ENCODE assay signal across 1 cellular context in the genomic region with DNA sequence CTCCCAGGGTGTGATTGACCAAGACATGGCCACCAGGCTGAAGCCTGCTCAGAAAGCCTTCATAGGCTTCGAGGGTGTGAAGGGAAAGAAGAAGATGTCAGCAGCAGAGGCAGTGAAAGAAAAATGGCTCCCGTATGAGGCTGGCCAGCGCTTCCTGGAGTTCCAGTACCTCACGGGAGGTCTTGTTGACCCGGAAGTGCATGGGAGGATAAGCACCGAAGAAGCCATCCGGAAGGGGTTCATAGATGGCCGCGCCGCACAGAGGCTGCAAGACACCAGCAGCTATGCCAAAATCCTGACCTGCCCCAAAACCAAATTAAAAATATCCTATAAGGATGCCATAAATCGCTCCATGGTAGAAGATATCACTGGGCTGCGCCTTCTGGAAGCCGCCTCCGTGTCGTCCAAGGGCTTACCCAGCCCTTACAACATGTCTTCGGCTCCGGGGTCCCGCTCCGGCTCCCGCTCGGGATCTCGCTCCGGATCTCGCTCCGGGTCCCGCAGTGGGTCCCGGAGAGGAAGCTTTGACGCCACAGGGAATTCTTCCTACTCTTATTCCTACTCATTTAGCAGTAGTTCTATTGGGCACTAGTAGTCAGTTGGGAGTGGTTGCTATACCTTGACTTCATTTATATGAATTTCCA.
TF ChIP-seq lines count a peak whose summit lies in the region.

No MANE protein-coding gene starts in this region.

TF ChIP-seq in HepG2, 621 proteins besides CTCF, POLR2A, EP300 and RAD21 (continued from another document and continues in another):
- TF ChIP-seq, protein P1, sequence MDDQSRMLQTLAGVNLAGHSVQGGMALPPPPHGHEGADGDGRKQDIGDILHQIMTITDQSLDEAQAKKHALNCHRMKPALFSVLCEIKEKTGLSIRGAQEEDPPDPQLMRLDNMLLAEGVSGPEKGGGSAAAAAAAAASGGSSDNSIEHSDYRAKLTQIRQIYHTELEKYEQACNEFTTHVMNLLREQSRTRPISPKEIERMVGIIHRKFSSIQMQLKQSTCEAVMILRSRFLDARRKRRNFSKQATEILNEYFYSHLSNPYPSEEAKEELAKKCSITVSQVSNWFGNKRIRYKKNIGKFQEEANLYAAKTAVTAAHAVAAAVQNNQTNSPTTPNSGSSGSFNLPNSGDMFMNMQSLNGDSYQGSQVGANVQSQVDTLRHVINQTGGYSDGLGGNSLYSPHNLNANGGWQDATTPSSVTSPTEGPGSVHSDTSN (CRISPR knock-in tag; IDR thresholded peaks at IDR 0.05; ENCODE audit: borderline replicate concordance) = no peak
- TF ChIP-seq TCF12 (IDR thresholded peaks at IDR 0.05) = no peak
- TF ChIP-seq TCF12 (CRISPR knock-in tag; IDR thresholded peaks at IDR 0.05) = no peak
- no peak for TF ChIP-seq JUN (CRISPR knock-in tag; IDR thresholded peaks at IDR 0.05)
- no peak for TF ChIP-seq TEAD2 (CRISPR knock-in tag; IDR thresholded peaks at IDR 0.05)
- TF ChIP-seq MAF1 (CRISPR knock-in tag; IDR thresholded peaks at IDR 0.05; ENCODE audit: borderline replicate concordance) = no peak
- TF ChIP-seq, protein P2, sequence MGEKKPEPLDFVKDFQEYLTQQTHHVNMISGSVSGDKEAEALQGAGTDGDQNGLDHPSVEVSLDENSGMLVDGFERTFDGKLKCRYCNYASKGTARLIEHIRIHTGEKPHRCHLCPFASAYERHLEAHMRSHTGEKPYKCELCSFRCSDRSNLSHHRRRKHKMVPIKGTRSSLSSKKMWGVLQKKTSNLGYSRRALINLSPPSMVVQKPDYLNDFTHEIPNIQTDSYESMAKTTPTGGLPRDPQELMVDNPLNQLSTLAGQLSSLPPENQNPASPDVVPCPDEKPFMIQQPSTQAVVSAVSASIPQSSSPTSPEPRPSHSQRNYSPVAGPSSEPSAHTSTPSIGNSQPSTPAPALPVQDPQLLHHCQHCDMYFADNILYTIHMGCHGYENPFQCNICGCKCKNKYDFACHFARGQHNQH (CRISPR knock-in tag; IDR thresholded peaks at IDR 0.05) = no peak
- no peak for TF ChIP-seq ZNF674 (CRISPR knock-in tag; IDR thresholded peaks at IDR 0.05; ENCODE audit: low read depth)
- TF ChIP-seq SP1 (IDR thresholded peaks at IDR 0.05) = no peak
- no peak for TF ChIP-seq SP1 (CRISPR knock-in tag; IDR thresholded peaks at IDR 0.05)
- no peak for TF ChIP-seq ZBTB10 (CRISPR knock-in tag; IDR thresholded peaks at IDR 0.05; ENCODE audit: borderline replicate concordance)
- TF ChIP-seq PHB2 (IDR thresholded peaks at IDR 0.05; ENCODE audit: partially characterized antibody) = no peak
- no peak for TF ChIP-seq KAT8 (CRISPR knock-in tag; IDR thresholded peaks at IDR 0.05)
- TF ChIP-seq KLF12 (CRISPR knock-in tag; IDR thresholded peaks at IDR 0.05; ENCODE audit: borderline replicate concordance) = no peak
- TF ChIP-seq ZNF816 (CRISPR knock-in tag; IDR thresholded peaks at IDR 0.05; ENCODE audit: borderline replicate concordance) = 0 out of 2 replicates have a peak, but pooled peaks have one; percentile 46
- no peak for TF ChIP-seq ZNF333 (CRISPR knock-in tag; IDR thresholded peaks at IDR 0.05; ENCODE audit: borderline replicate concordance)
- TF ChIP-seq TBP (CRISPR knock-in tag; IDR thresholded peaks at IDR 0.05) = no peak
- no peak for TF ChIP-seq FIP1L1 (IDR thresholded peaks at IDR 0.05; ENCODE audit: borderline replicate concordance, insufficient read depth, low read depth, low read length)
- TF ChIP-seq, protein P3, sequence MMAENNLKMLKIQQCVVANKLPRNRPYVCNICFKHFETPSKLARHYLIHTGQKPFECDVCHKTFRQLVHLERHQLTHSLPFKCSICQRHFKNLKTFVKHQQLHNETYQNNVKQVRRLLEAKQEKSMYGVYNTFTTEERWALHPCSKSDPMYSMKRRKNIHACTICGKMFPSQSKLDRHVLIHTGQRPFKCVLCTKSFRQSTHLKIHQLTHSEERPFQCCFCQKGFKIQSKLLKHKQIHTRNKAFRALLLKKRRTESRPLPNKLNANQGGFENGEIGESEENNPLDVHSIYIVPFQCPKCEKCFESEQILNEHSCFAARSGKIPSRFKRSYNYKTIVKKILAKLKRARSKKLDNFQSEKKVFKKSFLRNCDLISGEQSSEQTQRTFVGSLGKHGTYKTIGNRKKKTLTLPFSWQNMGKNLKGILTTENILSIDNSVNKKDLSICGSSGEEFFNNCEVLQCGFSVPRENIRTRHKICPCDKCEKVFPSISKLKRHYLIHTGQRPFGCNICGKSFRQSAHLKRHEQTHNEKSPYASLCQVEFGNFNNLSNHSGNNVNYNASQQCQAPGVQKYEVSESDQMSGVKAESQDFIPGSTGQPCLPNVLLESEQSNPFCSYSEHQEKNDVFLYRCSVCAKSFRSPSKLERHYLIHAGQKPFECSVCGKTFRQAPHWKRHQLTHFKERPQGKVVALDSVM (CRISPR knock-in tag; IDR thresholded peaks at IDR 0.05) = no peak
- no peak for TF ChIP-seq KLF15 (CRISPR knock-in tag; IDR thresholded peaks at IDR 0.05; ENCODE audit: borderline replicate concordance)
- no peak for TF ChIP-seq REPIN1 (CRISPR knock-in tag; IDR thresholded peaks at IDR 0.05; ENCODE audit: borderline replicate concordance, low read depth)
- TF ChIP-seq TARDBP (CRISPR knock-in tag; IDR thresholded peaks at IDR 0.05) = no peak
- no peak for TF ChIP-seq ZSCAN30 (CRISPR knock-in tag; IDR thresholded peaks at IDR 0.05)
- TF ChIP-seq, protein P4, sequence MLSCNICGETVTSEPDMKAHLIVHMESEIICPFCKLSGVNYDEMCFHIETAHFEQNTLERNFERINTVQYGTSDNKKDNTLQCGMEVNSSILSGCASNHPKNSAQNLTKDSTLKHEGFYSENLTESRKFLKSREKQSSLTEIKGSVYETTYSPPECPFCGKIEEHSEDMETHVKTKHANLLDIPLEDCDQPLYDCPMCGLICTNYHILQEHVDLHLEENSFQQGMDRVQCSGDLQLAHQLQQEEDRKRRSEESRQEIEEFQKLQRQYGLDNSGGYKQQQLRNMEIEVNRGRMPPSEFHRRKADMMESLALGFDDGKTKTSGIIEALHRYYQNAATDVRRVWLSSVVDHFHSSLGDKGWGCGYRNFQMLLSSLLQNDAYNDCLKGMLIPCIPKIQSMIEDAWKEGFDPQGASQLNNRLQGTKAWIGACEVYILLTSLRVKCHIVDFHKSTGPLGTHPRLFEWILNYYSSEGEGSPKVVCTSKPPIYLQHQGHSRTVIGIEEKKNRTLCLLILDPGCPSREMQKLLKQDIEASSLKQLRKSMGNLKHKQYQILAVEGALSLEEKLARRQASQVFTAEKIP (CRISPR knock-in tag; IDR thresholded peaks at IDR 0.05; ENCODE audit: borderline replicate concordance) = no peak
- TF ChIP-seq ADNP (CRISPR knock-in tag; IDR thresholded peaks at IDR 0.05) = no peak
- peak; percentile 88 for TF ChIP-seq AGO2 (optimal IDR thresholded peaks at IDR 0.05; ENCODE audit: low read depth, low read length)
- TF ChIP-seq KAT2B (IDR thresholded peaks at IDR 0.05; ENCODE audit: borderline replicate concordance, low read depth, low read length) = no peak
- TF ChIP-seq JDP2 (CRISPR knock-in tag; IDR thresholded peaks at IDR 0.05; ENCODE audit: borderline replicate concordance) = no peak
- TF ChIP-seq NFAT5 (CRISPR knock-in tag; IDR thresholded peaks at IDR 0.05) = no peak
- peak; percentile 43 for TF ChIP-seq POLR2G (IDR thresholded peaks at IDR 0.05; ENCODE audit: low read depth, low read length)
- no peak for TF ChIP-seq KDM3A (CRISPR knock-in tag; IDR thresholded peaks at IDR 0.05; ENCODE audit: low read depth)
- TF ChIP-seq ATF4 (CRISPR knock-in tag; IDR thresholded peaks at IDR 0.05) = no peak
- no peak for TF ChIP-seq UBTF (CRISPR knock-in tag; IDR thresholded peaks at IDR 0.05)
- no peak for TF ChIP-seq ZNF781 (CRISPR knock-in tag; IDR thresholded peaks at IDR 0.05; ENCODE audit: borderline replicate concordance, not compliant biosample characterization)
- TF ChIP-seq TFAP4 (IDR thresholded peaks at IDR 0.05; ENCODE audit: borderline replicate concordance, low read depth) = no peak
- TF ChIP-seq, protein P5, sequence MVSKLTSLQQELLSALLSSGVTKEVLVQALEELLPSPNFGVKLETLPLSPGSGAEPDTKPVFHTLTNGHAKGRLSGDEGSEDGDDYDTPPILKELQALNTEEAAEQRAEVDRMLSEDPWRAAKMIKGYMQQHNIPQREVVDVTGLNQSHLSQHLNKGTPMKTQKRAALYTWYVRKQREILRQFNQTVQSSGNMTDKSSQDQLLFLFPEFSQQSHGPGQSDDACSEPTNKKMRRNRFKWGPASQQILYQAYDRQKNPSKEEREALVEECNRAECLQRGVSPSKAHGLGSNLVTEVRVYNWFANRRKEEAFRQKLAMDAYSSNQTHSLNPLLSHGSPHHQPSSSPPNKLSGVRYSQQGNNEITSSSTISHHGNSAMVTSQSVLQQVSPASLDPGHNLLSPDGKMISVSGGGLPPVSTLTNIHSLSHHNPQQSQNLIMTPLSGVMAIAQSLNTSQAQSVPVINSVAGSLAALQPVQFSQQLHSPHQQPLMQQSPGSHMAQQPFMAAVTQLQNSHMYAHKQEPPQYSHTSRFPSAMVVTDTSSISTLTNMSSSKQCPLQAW (CRISPR knock-in tag; IDR thresholded peaks at IDR 0.05) = 0 out of 2 replicates have a peak, but pooled peaks have one; percentile 8
- peak; percentile 42 for TF ChIP-seq SRSF1 (optimal IDR thresholded peaks at IDR 0.05; ENCODE audit: low read depth, low read length)
